In genomic region chr2:140376686-140377085, GRCh38 we compare ENCODE assay signal across 1 cellular context.
TF ChIP-seq lines count a peak whose summit lies in the region.

No MANE protein-coding gene starts in this region.

TF ChIP-seq in GM23338, 12 proteins besides CTCF, POLR2A, EP300 and RAD21 (continued from another document):
- TF ChIP-seq POLR2AphosphoS5 (IDR thresholded peaks at IDR 0.05; ENCODE audit: low read depth) (no peak), EZH2 (IDR thresholded peaks at IDR 0.05; ENCODE audit: low read depth, unreplicated experiment) (no peak), ZNF331 (CRISPR knock-in tag; IDR thresholded peaks at IDR 0.05; ENCODE audit: low read depth) (no peak), STAT1 (IDR thresholded peaks at IDR 0.05; ENCODE audit: unreplicated experiment) (no peak), REST (IDR thresholded peaks at IDR 0.05; ENCODE audit: unreplicated experiment) (no peak), EZH2phosphoT487 (IDR thresholded peaks at IDR 0.05; ENCODE audit: unreplicated experiment) (no peak)
